1 cellular context compared by ENCODE assay signal in the genomic region with DNA sequence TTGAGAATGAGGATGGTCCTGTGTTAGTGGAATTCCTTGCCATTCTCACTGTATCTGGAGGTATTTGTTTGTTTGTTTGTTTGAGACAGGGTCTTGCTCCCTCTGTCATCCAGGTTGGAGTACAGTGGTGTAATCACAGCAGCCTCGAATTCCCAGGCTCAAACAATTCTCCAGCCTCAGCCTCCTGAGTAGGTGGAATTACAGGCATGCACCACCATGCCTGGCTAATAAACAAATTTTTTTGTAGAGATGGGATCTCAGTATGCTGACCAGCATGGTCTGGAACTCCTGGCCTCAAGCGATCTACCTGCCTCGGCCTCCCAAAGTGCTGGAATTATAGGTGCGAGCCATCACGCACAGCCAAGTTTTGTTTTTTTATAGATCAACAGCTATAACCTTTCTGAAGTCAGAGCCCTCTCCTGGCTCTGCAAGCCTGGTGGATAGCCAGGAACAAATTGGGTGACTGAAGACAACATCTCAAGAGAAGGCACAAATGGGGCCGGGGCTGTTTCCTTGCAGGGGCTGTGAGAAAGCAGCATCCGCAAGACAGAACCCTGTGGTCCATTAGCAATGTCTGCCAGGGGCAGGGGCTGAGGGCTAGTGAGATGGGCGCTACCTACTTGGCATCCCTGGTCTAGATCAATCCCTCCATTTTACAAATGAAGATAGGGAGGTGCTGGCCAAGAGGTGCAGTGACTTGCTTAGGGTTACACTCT.
TF ChIP-seq lines count a peak whose summit lies in the region.

No MANE protein-coding gene starts in this region.

TF ChIP-seq in HepG2, 621 proteins besides CTCF, POLR2A, EP300 and RAD21 (continued from another document):
- TF ChIP-seq, protein P1, sequence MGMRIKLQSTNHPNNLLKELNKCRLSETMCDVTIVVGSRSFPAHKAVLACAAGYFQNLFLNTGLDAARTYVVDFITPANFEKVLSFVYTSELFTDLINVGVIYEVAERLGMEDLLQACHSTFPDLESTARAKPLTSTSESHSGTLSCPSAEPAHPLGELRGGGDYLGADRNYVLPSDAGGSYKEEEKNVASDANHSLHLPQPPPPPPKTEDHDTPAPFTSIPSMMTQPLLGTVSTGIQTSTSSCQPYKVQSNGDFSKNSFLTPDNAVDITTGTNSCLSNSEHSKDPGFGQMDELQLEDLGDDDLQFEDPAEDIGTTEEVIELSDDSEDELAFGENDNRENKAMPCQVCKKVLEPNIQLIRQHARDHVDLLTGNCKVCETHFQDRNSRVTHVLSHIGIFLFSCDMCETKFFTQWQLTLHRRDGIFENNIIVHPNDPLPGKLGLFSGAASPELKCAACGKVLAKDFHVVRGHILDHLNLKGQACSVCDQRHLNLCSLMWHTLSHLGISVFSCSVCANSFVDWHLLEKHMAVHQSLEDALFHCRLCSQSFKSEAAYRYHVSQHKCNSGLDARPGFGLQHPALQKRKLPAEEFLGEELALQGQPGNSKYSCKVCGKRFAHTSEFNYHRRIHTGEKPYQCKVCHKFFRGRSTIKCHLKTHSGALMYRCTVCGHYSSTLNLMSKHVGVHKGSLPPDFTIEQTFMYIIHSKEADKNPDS (CRISPR knock-in tag; IDR thresholded peaks at IDR 0.05), result no peak
- TF ChIP-seq FOSL2 (CRISPR knock-in tag; IDR thresholded peaks at IDR 0.05) (no peak), ZNF775 (CRISPR knock-in tag; IDR thresholded peaks at IDR 0.05; ENCODE audit: borderline replicate concordance) (no peak), ZNF768 (CRISPR knock-in tag; IDR thresholded peaks at IDR 0.05) (no peak)
